In the genomic region with DNA sequence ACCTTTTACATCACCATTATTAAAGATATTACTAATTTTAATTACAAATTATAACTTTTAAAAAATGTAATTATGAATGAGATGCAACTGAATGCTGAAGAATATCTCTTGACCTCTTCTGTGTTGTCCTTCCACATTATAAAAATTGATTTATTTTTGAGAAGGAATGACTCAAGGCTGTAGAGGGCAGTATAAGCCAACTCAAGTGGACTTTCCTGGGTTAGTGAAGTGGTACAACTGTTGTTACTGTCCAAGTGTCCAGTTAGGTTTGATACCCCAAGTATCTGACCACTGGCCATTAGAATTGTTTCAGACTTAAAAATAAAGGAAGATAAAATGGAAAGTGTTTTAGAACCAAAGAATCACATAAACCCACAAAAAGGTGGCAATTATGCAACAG, we compare ENCODE assay signal across 8 cellular contexts. TPM values are rescaled to one million over a fixed set of nuclear protein-coding genes. Genes with fewer than 3 reads are reported as not detected.
A peak's percentile ranks its signal among the peaks of the same experiment; 100 is the strongest.
DNase-seq lines count a peak whose midpoint lies in the region; ATAC-seq and TF ChIP-seq lines count a peak whose summit lies in the region.

No MANE protein-coding gene starts in this region.

- ATAC-seq in GM21526 (IDR thresholded peaks at IDR 0.05; ENCODE audit: low FRiP score, unreplicated experiment) (peak; percentile 74), body of pancreas (peak; percentile 65), HG02571 (IDR thresholded peaks at IDR 0.05; ENCODE audit: unreplicated experiment) (no peak)

- H3K4me1 ChIP-seq in MM.1S (ENCODE audit: low read length) (no peaks in the 10 kb centered on the region), body of pancreas (no peaks in the 10 kb centered on the region)

- TF ChIP-seq CTCF in MM.1S (IDR thresholded peaks at IDR 0.05; ENCODE audit: low read length) (peak; percentile 57), body of pancreas (IDR thresholded peaks at IDR 0.05) (peak in 6 of 7 experiments; percentile 19 to 60 (median 56))

- no peaks in the 10 kb centered on the region for H3K27me3 ChIP-seq in MM.1S (replicated peaks; ENCODE audit: insufficient read depth, low read length)
- no peaks in the 10 kb centered on the region for H3K27me3 ChIP-seq in body of pancreas

- no peaks in the 10 kb centered on the region for H3K9me2 ChIP-seq in MM.1S (replicated peaks; ENCODE audit: insufficient read depth, low read length)

- H3K9me3 ChIP-seq in MM.1S (replicated peaks; ENCODE audit: insufficient read depth, low read length) (no peaks in the 10 kb centered on the region), body of pancreas (no peaks in the 10 kb centered on the region)

- peak; percentile 6 for DNase-seq in DMS 273 treated with DMSO at 0.1 percent for 48 hours (lab: John Stamatoyannopoulos, UW)
- peak; percentile 36 for DNase-seq in MM.1S
- DNase-seq in body of pancreas, result peak in 1 of 4 donors; percentile 11
- peak; percentile 57 for DNase-seq in left kidney (ENCODE audit: low read depth, low spot score)
- DNase-seq in central memory CD4-positive, alpha-beta T cell, result no peak
- DNase-seq in activated CD8-positive, alpha-beta memory T cell treated with anti-CD3 and anti-CD28 coated beads, Interleukin-2, amount 50 U/mL, for 48 hours, result no peak

- H3K27ac ChIP-seq in MM.1S (ENCODE audit: low read length), result no peak overlapping the region
- no peak overlapping the region for H3K27ac ChIP-seq in body of pancreas

- no peak overlapping the region for H3K9ac ChIP-seq in MM.1S (ENCODE audit: low read length)

- H2AFZ ChIP-seq in MM.1S (ENCODE audit: low read length), result no peak overlapping the region

- no peaks in the 10 kb centered on the region for H4K20me1 ChIP-seq in MM.1S (ENCODE audit: insufficient read depth, low read length)

- TF ChIP-seq POLR2A in body of pancreas (IDR thresholded peaks at IDR 0.05), result no peak

- H3K4me3 ChIP-seq in MM.1S (ENCODE audit: low read length) (no peak overlapping the region), body of pancreas (no peak overlapping the region)

- H3K36me3 ChIP-seq in MM.1S (replicated peaks; ENCODE audit: insufficient read depth, low read length), result no peaks in the 10 kb centered on the region
- no peaks in the 10 kb centered on the region for H3K36me3 ChIP-seq in body of pancreas (replicated peaks in 1 of 2; ENCODE audit: insufficient read depth in 1 of 2, low read depth in 2 of 2)

- no peak overlapping the region for H3K4me2 ChIP-seq in MM.1S (ENCODE audit: low read depth, low read length)

- intact Hi-C loops in body of pancreas (cut with DNase I), result no loop called here

- H3F3A ChIP-seq in MM.1S (ENCODE audit: insufficient read depth, low read length), result no peaks in the 10 kb centered on the region

- H3K79me2 ChIP-seq in MM.1S (ENCODE audit: low read length), result no peaks in the 10 kb centered on the region

RNA-seq across cellular contexts. Expression of gene BBX, which starts 51.9 kb away (rescaled TPM):
- 10 to 100 TPM; 17.5 to 28.8 TPM for total RNA-seq in body of pancreas

Comparison
In these comparisons a context has a peak if more than half of its experiments do, and no peak if none do; other contexts are left out.
1. DNase-seq: peak in DMS 273 treated with DMSO at 0.1 percent for 48 hours (single experiment), MM.1S (single experiment) and left kidney (single experiment); none in central memory CD4-positive, alpha-beta T cell (single experiment) and activated CD8-positive, alpha-beta memory T cell treated with anti-CD3 and anti-CD28 coated beads, Interleukin-2, amount 50 U/mL, for 48 hours (single experiment).